In genomic region chr2:40420478-40420877, GRCh38 we compare ENCODE assay signal across 16 cellular contexts.
"Had no signal": no experiment of that assay in that cellular context is flagged by ENCODE, and none has a peak within 500 bp of the region (broad histone marks: within the 10 kb centered on the region; RNA-seq: fewer than 3 reads in every experiment).

No MANE protein-coding gene starts in this region.

- H3K9me3 ChIP-seq: left lung, vagina had no signal

- H3K4me3 ChIP-seq: left lung, neural progenitor cell, smooth muscle cell had no signal

- ATAC-seq: foreskin keratinocyte; left lung; stimulated activated effector memory CD8-positive, alpha-beta T cell treated with anti-CD3 and anti-CD28 coated beads, Interleukin-12 subunit alpha, Interleukin-12 subunit beta, amount 100 ng/mL, for 72 hours; T-cell had no signal

- H3K9ac ChIP-seq: neural progenitor cell, parathyroid adenoma had no signal

- DNase-seq: activated CD4-positive, alpha-beta memory T cell treated with anti-CD3 and anti-CD28 coated beads for 36 hours; activated T-cell treated with anti-CD3 and anti-CD28 coated beads, Interleukin-2, amount 50 U/mL, for 48 hours; dermis blood vessel endothelial cell; foreskin keratinocyte; head of caudate nucleus; islet precursor cell; left lung; mesenchymal stem cell; retina; T-cell; T1000 had no signal

- H3K4me1 ChIP-seq: left lung, neural progenitor cell, parathyroid adenoma, vagina had no signal

- H3K4me2 ChIP-seq: neural progenitor cell, smooth muscle cell had no signal

- H2AFZ ChIP-seq: neural progenitor cell, parathyroid adenoma had no signal

- H3K27me3 ChIP-seq: foreskin keratinocyte, left lung, neural progenitor cell, vagina had no signal

- H3K79me2 ChIP-seq: parathyroid adenoma had no signal

- H3K36me3 ChIP-seq: left lung, neural progenitor cell, vagina had no signal

- H3K27ac ChIP-seq: foreskin keratinocyte, left lung, neural progenitor cell, parathyroid adenoma, vagina had no signal
